In the genomic region with DNA sequence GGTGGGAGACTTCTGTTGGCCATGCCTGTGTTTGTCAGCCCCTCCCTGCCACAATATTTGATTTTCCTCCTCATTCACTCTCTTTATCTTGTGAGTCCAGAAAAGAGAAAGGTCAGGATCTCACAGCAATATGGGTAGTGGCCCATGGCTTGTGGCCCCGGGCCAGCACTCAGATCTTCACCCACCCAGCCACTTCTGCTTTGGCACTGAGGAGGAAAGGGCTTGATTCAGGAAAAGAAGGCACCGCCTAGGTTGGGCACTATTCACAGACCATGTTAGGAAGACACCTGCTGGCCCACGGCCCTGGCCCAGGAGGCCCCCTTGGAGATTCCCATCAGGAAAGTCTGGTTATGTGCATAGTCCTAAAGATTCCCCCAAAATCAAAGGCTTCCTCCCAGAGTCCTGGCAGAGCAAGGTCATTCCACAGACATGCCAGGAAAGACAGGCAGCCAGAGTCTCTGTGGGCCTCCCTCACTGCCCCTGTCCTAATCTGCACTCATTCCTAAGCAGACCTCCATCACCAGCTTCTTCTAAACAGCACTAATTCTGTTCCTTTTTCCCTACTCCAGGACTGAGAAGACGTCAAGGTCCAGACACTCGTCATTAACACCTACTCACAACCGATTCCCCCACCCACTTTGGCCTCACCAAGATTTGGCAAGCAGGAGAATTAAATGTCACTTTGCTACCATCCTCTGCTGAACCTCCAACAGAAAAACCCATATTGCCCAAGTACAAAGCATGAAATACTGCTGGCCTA, we compare ENCODE assay signal across 13 cellular contexts.
A peak's percentile ranks its signal among the peaks of the same experiment; 100 is the strongest.
DNase-seq lines count a peak whose midpoint lies in the region; ATAC-seq and TF ChIP-seq lines count a peak whose summit lies in the region.
"Had no signal": no experiment of that assay in that cellular context is flagged by ENCODE, and none has a peak within 500 bp of the region (broad histone marks: within the 10 kb centered on the region; RNA-seq: fewer than 3 reads in every experiment).

No MANE protein-coding gene starts in this region.

- H3K4me3 ChIP-seq in esophagus (ENCODE audit: low read depth in 1 of 2, low read length in 2 of 2) (no peak overlapping the region), rectal smooth muscle tissue (ENCODE audit: low read length) (no peak overlapping the region)
- H3K4me3 ChIP-seq: mucosa of descending colon, pancreas had no signal

- no peaks in the 10 kb centered on the region for H3K4me1 Mint-ChIP-seq in activated T-helper 17 cell treated with anti-CD3 and anti-CD28 coated beads, Interleukin-2, amount 50 U/mL, for 72 hours
- no peaks in the 10 kb centered on the region for H3K4me1 Mint-ChIP-seq in activated T-cell treated with anti-CD3 and anti-CD28 coated beads, Interleukin-2, amount 50 U/mL, for 72 hours (ENCODE audit: low read depth)

- 73 to 76% methylated on average over 6 of the region's 6 CpGs for WGBS in esophagus, 2 donors

- H3K27me3 ChIP-seq in esophagus (ENCODE audit: control insufficient read depth in 1 of 2, insufficient read depth in 2 of 2, low read length in 2 of 2) (no peaks in the 10 kb centered on the region), rectal smooth muscle tissue (ENCODE audit: control insufficient read depth, insufficient read depth, low read length) (no peaks in the 10 kb centered on the region)
- H3K27me3 ChIP-seq: pancreas had no signal

- no peaks in the 10 kb centered on the region for H3K9me3 ChIP-seq in esophagus (ENCODE audit: control insufficient read depth in 2 of 2, insufficient read depth in 1 of 2, low read depth in 1 of 2, low read length in 1 of 2)
- H3K9me3 ChIP-seq: mucosa of descending colon, pancreas had no signal

- H3K27ac ChIP-seq in 22Rv1 (peak overlapping the region; percentile 61; the same call in 1 of the 2 replicates), esophagus (ENCODE audit: low read depth in 2 of 2, low read length in 1 of 2) (peak overlapping the region; percentile 47 to 66), rectal smooth muscle tissue (ENCODE audit: low read depth, low read length) (peak overlapping the region; percentile 77)
- H3K27ac ChIP-seq: pancreas had no signal

- no peak overlapping the region for H3K9ac ChIP-seq in rectal smooth muscle tissue (ENCODE audit: low read length)

- H3K9me3 Mint-ChIP-seq in activated T-helper 17 cell treated with anti-CD3 and anti-CD28 coated beads, Interleukin-2, amount 50 U/mL, for 72 hours: no peaks in the 10 kb centered on the region
- no peaks in the 10 kb centered on the region for H3K9me3 Mint-ChIP-seq in activated T-cell treated with anti-CD3 and anti-CD28 coated beads, Interleukin-2, amount 50 U/mL, for 72 hours
- H3K9me3 Mint-ChIP-seq: H9 had no signal

- no peaks in the 10 kb centered on the region for H3K4me1 ChIP-seq in esophagus (ENCODE audit: control insufficient read depth in 2 of 2, insufficient read depth in 2 of 2, low read length in 1 of 2)
- peaks cover 30% of the 10 kb centered on the region for H3K4me1 ChIP-seq in rectal smooth muscle tissue (ENCODE audit: control insufficient read depth, insufficient read depth, low read length)

- peak; percentile 82 for DNase-seq in NCI-H460 (ENCODE audit: extremely low read depth, low read depth)
- DNase-seq in activated CD8-positive, alpha-beta memory T cell treated with anti-CD3 and anti-CD28 coated beads, Interleukin-2, amount 50 U/mL, for 48 hours: no peak
- no peak for DNase-seq in activated T-cell treated with anti-CD3 and anti-CD28 coated beads, Interleukin-2, amount 50 U/mL, for 72 hours
- DNase-seq in HuH-7 (ENCODE audit: low spot score): no peak
- DNase-seq: H9, kidney glomerular epithelial cell, mucosa of descending colon, NCI-H510A had no signal

- no peak overlapping the region for H3K4me3 Mint-ChIP-seq in activated T-helper 17 cell treated with anti-CD3 and anti-CD28 coated beads, Interleukin-2, amount 50 U/mL, for 72 hours
- no peak overlapping the region for H3K4me3 Mint-ChIP-seq in activated T-cell treated with anti-CD3 and anti-CD28 coated beads, Interleukin-2, amount 50 U/mL, for 72 hours
- H3K4me3 Mint-ChIP-seq: H9 had no signal

- no peaks in the 10 kb centered on the region for H3K36me3 Mint-ChIP-seq in activated T-helper 17 cell treated with anti-CD3 and anti-CD28 coated beads, Interleukin-2, amount 50 U/mL, for 72 hours (ENCODE audit: low read depth)
- H3K36me3 Mint-ChIP-seq in activated T-cell treated with anti-CD3 and anti-CD28 coated beads, Interleukin-2, amount 50 U/mL, for 72 hours (ENCODE audit: insufficient read depth in 2 of 2): no peaks in the 10 kb centered on the region

- no peak for TF ChIP-seq CTCF in 22Rv1 (IDR thresholded peaks at IDR 0.05)

- H3K36me3 ChIP-seq in esophagus (ENCODE audit: control insufficient read depth in 2 of 2, insufficient read depth in 2 of 2, low read length in 1 of 2): no peaks in the 10 kb centered on the region
- no peaks in the 10 kb centered on the region for H3K36me3 ChIP-seq in rectal smooth muscle tissue (ENCODE audit: control insufficient read depth, insufficient read depth, low read length)
- H3K36me3 ChIP-seq: pancreas had no signal

- ATAC-seq in activated T-helper 17 cell treated with anti-CD3 and anti-CD28 coated beads, Interleukin-2, amount 50 U/mL, for 72 hours (replicated peaks): no peak
- no peak for ATAC-seq in activated T-cell treated with anti-CD3 and anti-CD28 coated beads, Interleukin-2, amount 50 U/mL, for 72 hours (replicated peaks in 1 of 2)

- H3K27me3 Mint-ChIP-seq in activated T-helper 17 cell treated with anti-CD3 and anti-CD28 coated beads, Interleukin-2, amount 50 U/mL, for 72 hours: peaks cover 11% of the 10 kb centered on the region
- H3K27me3 Mint-ChIP-seq in activated T-cell treated with anti-CD3 and anti-CD28 coated beads, Interleukin-2, amount 50 U/mL, for 72 hours (ENCODE audit: low read depth): no peaks in the 10 kb centered on the region

- H3K27ac Mint-ChIP-seq in activated T-helper 17 cell treated with anti-CD3 and anti-CD28 coated beads, Interleukin-2, amount 50 U/mL, for 72 hours: no peak overlapping the region
- no peak overlapping the region for H3K27ac Mint-ChIP-seq in activated T-cell treated with anti-CD3 and anti-CD28 coated beads, Interleukin-2, amount 50 U/mL, for 72 hours
